In the genomic region with DNA sequence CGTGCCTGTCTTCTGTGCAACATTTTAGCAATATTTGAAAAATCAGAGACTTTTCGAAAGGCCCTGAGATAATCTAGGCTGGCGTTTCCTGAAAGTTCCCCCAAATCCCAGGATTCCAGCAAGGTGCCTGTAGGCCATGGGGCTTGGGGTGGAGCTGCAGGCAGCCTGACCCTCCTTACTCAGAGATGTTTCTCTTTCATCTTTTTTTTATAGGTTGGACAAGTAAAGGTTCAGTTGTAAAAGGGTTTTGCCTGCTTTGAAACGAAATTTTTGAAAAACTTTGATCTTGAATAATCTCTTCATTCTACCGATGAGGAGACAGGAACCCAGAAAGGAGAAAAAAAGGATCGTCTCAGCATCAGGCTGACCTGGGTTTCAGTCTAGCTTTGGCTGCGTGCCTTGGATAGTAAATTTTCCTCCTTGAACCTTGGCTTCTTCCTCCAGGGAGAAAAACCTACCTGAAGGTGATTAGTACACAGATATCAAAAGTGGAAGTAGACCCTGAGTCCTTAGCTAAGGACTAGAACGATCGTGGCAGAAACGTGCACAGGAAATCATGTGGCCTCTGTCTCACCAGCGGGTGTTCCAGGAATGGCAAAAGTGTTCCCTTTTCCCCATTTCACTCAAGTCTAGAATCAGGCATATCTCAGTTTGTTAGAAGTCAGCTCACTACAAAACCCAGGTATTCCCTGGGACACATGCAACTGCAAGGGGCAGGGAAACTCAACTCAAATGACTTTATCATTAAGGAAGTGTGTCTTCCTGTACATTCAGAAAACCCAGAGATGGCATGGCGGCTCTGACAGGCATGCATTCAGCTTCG, we compare ENCODE assay signal across 12 cellular contexts.
A peak's percentile ranks its signal among the peaks of the same experiment; 100 is the strongest.
DNase-seq lines count a peak whose midpoint lies in the region; ATAC-seq and TF ChIP-seq lines count a peak whose summit lies in the region.
"Had no signal": no experiment of that assay in that cellular context is flagged by ENCODE, and none has a peak within 500 bp of the region (broad histone marks: within the 10 kb centered on the region; RNA-seq: fewer than 3 reads in every experiment).

No MANE protein-coding gene starts in this region.

- no peaks in the 10 kb centered on the region for H3K9me3 Mint-ChIP-seq in activated CD4-positive, alpha-beta T cell treated with anti-CD3 and anti-CD28 coated beads for 36 hours (ENCODE audit: low read depth)
- H3K9me3 Mint-ChIP-seq in T-helper 2 cell treated with Interferon-gamma antibody and Interleukin-4, amounts not matched to agents 5 μg/mL and 100 μg/mL, for 36 hours, result no peaks in the 10 kb centered on the region

- 74% methylated on average over 13 of the region's 13 CpGs for WGBS in hepatocyte (ENCODE audit: low lambda C conversion rate, missing lambda C conversion rate)

- peak overlapping the region; percentile 86 for H3K27ac Mint-ChIP-seq in activated CD4-positive, alpha-beta T cell treated with anti-CD3 and anti-CD28 coated beads for 36 hours
- peak overlapping the region; percentile 71 for H3K27ac Mint-ChIP-seq in T-helper 2 cell treated with Interferon-gamma antibody and Interleukin-4, amounts not matched to agents 5 μg/mL and 100 μg/mL, for 36 hours

- H3K27ac ChIP-seq in hepatocyte (peak overlapping the region; percentile 22), thoracic aorta (peak overlapping the region in 1 of 2 donors; percentile 43)
- H3K27ac ChIP-seq: 22Rv1, pancreas had no signal

- TF ChIP-seq CTCF in hepatocyte (IDR thresholded peaks at IDR 0.05; ENCODE audit: poor library complexity), result no peak
- no peak for TF ChIP-seq CTCF in thoracic aorta (IDR thresholded peaks at IDR 0.05)

- peaks cover 14% of the 10 kb centered on the region for H3K4me1 ChIP-seq in hepatocyte (ENCODE audit: insufficient read depth)
- peaks cover 46 to 55% of the 10 kb centered on the region in 2 donors for H3K4me1 ChIP-seq in thoracic aorta (ENCODE audit: control insufficient read depth in 1 of 2, low read depth in 2 of 2)

- no peak overlapping the region for H2AFZ ChIP-seq in hepatocyte

- H3K9me3 ChIP-seq in hepatocyte (ENCODE audit: low read depth) (no peaks in the 10 kb centered on the region), thoracic aorta (no peaks in the 10 kb centered on the region)
- H3K9me3 ChIP-seq: gastroesophageal sphincter, pancreas had no signal

- H3K4me3 ChIP-seq in hepatocyte, result no peak overlapping the region
- H3K4me3 ChIP-seq in thoracic aorta, result peak overlapping the region; percentile 41
- H3K4me3 ChIP-seq: gastroesophageal sphincter, pancreas had no signal

- DNase-seq in activated CD4-positive, alpha-beta T cell treated with anti-CD3 and anti-CD28 coated beads for 36 hours, result peak; percentile 53
- DNase-seq in activated CD4-positive, alpha-beta T cell treated with anti-CD3 and anti-CD28 coated beads for 1 hour, result no peak
- DNase-seq in T-helper 2 cell treated with Interferon-gamma antibody and Interleukin-4, amounts not matched to agents 5 μg/mL and 100 μg/mL, for 36 hours (ENCODE audit: low spot score), result no peak
- no peak for DNase-seq in hepatocyte (ENCODE audit: low spot score)
- DNase-seq in thoracic aorta (ENCODE audit: low spot score), result no peak
- no peak for DNase-seq in activated gamma-delta T cell treated with Interleukin-2 at 50 U/mL for 16 hours
- no peak for DNase-seq in NCI-H524 (lab: John Stamatoyannopoulos, UW)
- DNase-seq: pancreas, SHP77 had no signal

- H3K27me3 ChIP-seq in hepatocyte, result no peaks in the 10 kb centered on the region
- no peaks in the 10 kb centered on the region for H3K27me3 ChIP-seq in thoracic aorta (replicated peaks; ENCODE audit: insufficient read depth)
- H3K27me3 ChIP-seq: gastroesophageal sphincter, pancreas had no signal

- H3K9me2 ChIP-seq in hepatocyte (replicated peaks; ENCODE audit: insufficient read depth), result no peaks in the 10 kb centered on the region

- H3K36me3 Mint-ChIP-seq in activated CD4-positive, alpha-beta T cell treated with anti-CD3 and anti-CD28 coated beads for 36 hours (ENCODE audit: low read depth), result no peaks in the 10 kb centered on the region
- H3K36me3 Mint-ChIP-seq in T-helper 2 cell treated with Interferon-gamma antibody and Interleukin-4, amounts not matched to agents 5 μg/mL and 100 μg/mL, for 36 hours (ENCODE audit: low read depth), result no peaks in the 10 kb centered on the region

- H3K4me2 ChIP-seq in hepatocyte, result no peak overlapping the region

- H3K4me1 Mint-ChIP-seq in activated CD4-positive, alpha-beta T cell treated with anti-CD3 and anti-CD28 coated beads for 36 hours, result peaks cover 46% of the 10 kb centered on the region
- peaks cover 59% of the 10 kb centered on the region for H3K4me1 Mint-ChIP-seq in T-helper 2 cell treated with Interferon-gamma antibody and Interleukin-4, amounts not matched to agents 5 μg/mL and 100 μg/mL, for 36 hours (ENCODE audit: low read depth)

- H3K27me3 Mint-ChIP-seq in activated CD4-positive, alpha-beta T cell treated with anti-CD3 and anti-CD28 coated beads for 36 hours, result no peaks in the 10 kb centered on the region
- H3K27me3 Mint-ChIP-seq in T-helper 2 cell treated with Interferon-gamma antibody and Interleukin-4, amounts not matched to agents 5 μg/mL and 100 μg/mL, for 36 hours (ENCODE audit: low read depth), result no peaks in the 10 kb centered on the region

- no peaks in the 10 kb centered on the region for H3K79me2 ChIP-seq in hepatocyte

- CTCF ChIA-PET in activated CD4-positive, alpha-beta T cell treated with anti-CD3 and anti-CD28 coated beads for 36 hours (lab: Charles Lee), result interaction anchor here (0.5 to 1.2 kb wide), 4 partner anchors 140 to 277 kb away, joined by 3 to 4 read pairs (median 3); no protein-coding TSS in a partner anchor

- POLR2A ChIA-PET in activated CD4-positive, alpha-beta T cell treated with anti-CD3 and anti-CD28 coated beads for 36 hours (lab: Charles Lee), result interaction anchor here (0.6 kb wide), 1 partner anchor 132 kb away, joined by 3 read pairs; no protein-coding TSS in a partner anchor

- H4K20me1 ChIP-seq in hepatocyte (ENCODE audit: insufficient read depth, poor library complexity, severe bottlenecking), result no peaks in the 10 kb centered on the region

- no peaks in the 10 kb centered on the region for H3K36me3 ChIP-seq in hepatocyte (replicated peaks; ENCODE audit: insufficient read depth, low read depth)
- no peaks in the 10 kb centered on the region for H3K36me3 ChIP-seq in thoracic aorta
- H3K36me3 ChIP-seq: gastroesophageal sphincter, pancreas had no signal

- peak; percentile 52 for ATAC-seq in activated CD4-positive, alpha-beta T cell treated with anti-CD3 and anti-CD28 coated beads for 36 hours
- no peak for ATAC-seq in thoracic aorta (ENCODE audit: insufficient number of reproducible peaks, low FRiP score, low read depth)
- ATAC-seq in GM21528 (IDR thresholded peaks at IDR 0.05; ENCODE audit: low FRiP score, unreplicated experiment), result no peak
- ATAC-seq: gastroesophageal sphincter, pancreas had no signal

- intact Hi-C loops in activated CD4-positive, alpha-beta T cell treated with anti-CD3 and anti-CD28 coated beads for 36 hours (cut with DNase I, micrococcal nuclease), result loop anchor here in 1 of 2 experiments (2.0 kb wide), 1 partner anchor 191 kb away; a partner anchor contains a TSS

- peak overlapping the region; percentile 35 for H3K4me3 Mint-ChIP-seq in activated CD4-positive, alpha-beta T cell treated with anti-CD3 and anti-CD28 coated beads for 36 hours
- H3K4me3 Mint-ChIP-seq in T-helper 2 cell treated with Interferon-gamma antibody and Interleukin-4, amounts not matched to agents 5 μg/mL and 100 μg/mL, for 36 hours, result peak overlapping the region; percentile 60
